ENCODE assay signal across 13 cellular contexts in the genomic region with DNA sequence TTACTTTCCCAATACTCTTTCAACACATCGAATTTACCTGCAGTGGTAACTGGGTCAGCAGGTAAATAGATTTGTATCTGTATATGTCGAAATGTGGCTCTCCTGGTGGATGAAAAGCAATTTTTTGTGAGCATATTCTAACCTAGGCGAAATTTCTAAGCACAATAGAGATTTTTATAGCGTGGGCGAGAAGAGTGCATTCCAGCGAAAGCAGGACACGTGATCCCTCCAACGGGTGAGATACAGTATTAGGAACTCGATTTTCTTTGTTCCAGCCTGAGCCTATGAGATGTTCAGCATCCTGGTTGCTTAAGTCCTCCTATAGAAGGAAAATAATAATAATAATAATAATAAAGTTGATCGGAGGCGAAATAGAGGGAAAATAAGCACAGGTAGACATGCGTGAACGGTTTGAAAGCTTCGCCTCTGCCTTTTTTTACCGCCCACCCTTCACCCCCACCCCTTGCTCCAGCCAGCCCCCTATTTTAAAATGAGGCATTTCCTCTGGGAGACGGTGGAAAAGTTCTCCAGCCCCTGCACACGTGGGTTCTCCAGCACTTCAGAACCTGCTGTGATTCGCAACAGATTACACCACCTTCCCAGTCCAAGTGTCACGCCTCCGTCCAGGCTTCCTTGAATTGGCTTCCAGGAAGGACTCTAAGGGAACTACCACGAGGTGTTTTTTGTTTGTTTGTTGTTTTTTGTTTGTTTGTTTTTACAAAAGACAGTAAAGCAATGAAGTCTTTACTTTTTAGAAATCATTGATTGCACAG. TPM values are rescaled to one million over a fixed set of nuclear protein-coding genes. Genes with fewer than 3 reads are reported as not detected.
DNase-seq lines count a peak whose midpoint lies in the region; ATAC-seq and TF ChIP-seq lines count a peak whose summit lies in the region.
"Had no signal": no experiment of that assay in that cellular context is flagged by ENCODE, and none has a peak within 500 bp of the region (broad histone marks: within the 10 kb centered on the region; RNA-seq: fewer than 3 reads in every experiment).

No MANE protein-coding gene starts in this region.

- H3K4me1 Mint-ChIP-seq in endothelial cell (ENCODE audit: unreplicated experiment), result peaks cover 18% of the 10 kb centered on the region
- H3K4me1 Mint-ChIP-seq in nephron, result peaks cover 26% of the 10 kb centered on the region
- peaks cover 8% of the 10 kb centered on the region for H3K4me1 Mint-ChIP-seq in type B pancreatic cell (ENCODE audit: unreplicated experiment)

- H3K27me3 ChIP-seq in left ventricle myocardium inferior (ENCODE audit: low read depth), result peaks cover 58% of the 10 kb centered on the region
- peaks cover 3 to 48% (median 20%) of the 10 kb centered on the region in 9 donors for H3K27me3 ChIP-seq in heart left ventricle
- H3K27me3 ChIP-seq in esophagus squamous epithelium, result peaks cover 0 to 54% (median 2%) of the 10 kb centered on the region in 4 donors
- H3K27me3 ChIP-seq in ascending aorta, result peaks cover 14% of the 10 kb centered on the region

- intact Hi-C loops in left ventricle myocardium inferior (cut with micrococcal nuclease), result no loop called here
- intact Hi-C loops in heart left ventricle (cut with DNase I), result loop anchor here in 1 of 10 donors (10.0 kb wide), 1 partner anchor 65 kb away; no protein-coding TSS in a partner anchor
- intact Hi-C loops in esophagus squamous epithelium (cut with DNase I), result no loop called here
- intact Hi-C loops in ascending aorta (cut with DNase I), result no loop called here

- DNase-seq in left ventricle myocardium inferior (no peak), heart left ventricle (no peak), endothelial cell (ENCODE audit: low spot score) (no peak), type B pancreatic cell (ENCODE audit: extremely low spot score, unreplicated experiment) (no peak), SIG-M5 (lab: John Stamatoyannopoulos, UW) (no peak), esophagus squamous epithelium (lab: John Stamatoyannopoulos, UW) (no peak), ascending aorta (ENCODE audit: low spot score in 2 of 2) (no peak)
- DNase-seq: activated CD4-positive, alpha-beta T cell treated with anti-CD3 and anti-CD28 coated beads, Interleukin-2, amount 50 U/mL, for 4 hours; activated naive CD8-positive, alpha-beta T cell treated with anti-CD3 and anti-CD28 coated beads, Interleukin-2, amount 10 ng/mL, durations not matched to agents 7 days and 5 days; stimulated activated CD4-positive, alpha-beta T cell treated with anti-CD3 and anti-CD28 coated beads, Interleukin-1b, Interleukin-23, amount 100 ng/mL, for 48 hours had no signal

- H3K36me3 ChIP-seq in left ventricle myocardium inferior (no peaks in the 10 kb centered on the region), heart left ventricle (no peaks in the 10 kb centered on the region), esophagus squamous epithelium (no peaks in the 10 kb centered on the region), ascending aorta (no peaks in the 10 kb centered on the region)

- H3K9me3 ChIP-seq in left ventricle myocardium inferior (replicated peaks) (no peaks in the 10 kb centered on the region), heart left ventricle (no peaks in the 10 kb centered on the region), esophagus squamous epithelium (no peaks in the 10 kb centered on the region), ascending aorta (no peaks in the 10 kb centered on the region)
- H3K9me3 ChIP-seq: mucosa of descending colon had no signal

- no peak for TF ChIP-seq POLR2A in heart left ventricle (IDR thresholded peaks at IDR 0.05)
- no peak for TF ChIP-seq POLR2A in esophagus squamous epithelium (IDR thresholded peaks at IDR 0.05)

- H3K36me3 Mint-ChIP-seq in endothelial cell (ENCODE audit: low read depth, unreplicated experiment), result peaks cover 5% of the 10 kb centered on the region
- H3K36me3 Mint-ChIP-seq in nephron (ENCODE audit: low read depth), result no peaks in the 10 kb centered on the region
- no peaks in the 10 kb centered on the region for H3K36me3 Mint-ChIP-seq in type B pancreatic cell
- H3K36me3 Mint-ChIP-seq: activated naive CD8-positive, alpha-beta T cell treated with anti-CD3 and anti-CD28 coated beads, Interleukin-2, amount 10 ng/mL, durations not matched to agents 7 days and 5 days had no signal

- H3K4me1 ChIP-seq in left ventricle myocardium inferior (peaks cover 25% of the 10 kb centered on the region), heart left ventricle (peaks cover 0 to 24% (median 0%) of the 10 kb centered on the region in 12 donors), esophagus squamous epithelium (peaks cover 4 to 35% (median 8%) of the 10 kb centered on the region in 3 donors), ascending aorta (peaks cover 6 to 13% of the 10 kb centered on the region in 2 donors)

- H3K4me3 ChIP-seq in left ventricle myocardium inferior (peak overlapping the region; percentile 70), heart left ventricle (peak overlapping the region in 4 of 12 donors; percentile 20 to 54 (median 50)), esophagus squamous epithelium (peak overlapping the region in 2 of 4 donors; percentile 46 to 54), ascending aorta (peak overlapping the region in 1 of 2 donors; percentile 70)
- H3K4me3 ChIP-seq: mucosa of descending colon had no signal

- no peak for ATAC-seq in heart left ventricle
- ATAC-seq: mucosa of descending colon had no signal

- peak overlapping the region; percentile 87 for H3K4me3 Mint-ChIP-seq in endothelial cell (ENCODE audit: unreplicated experiment)
- peak overlapping the region; percentile 89 to 99 (median 92) for H3K4me3 Mint-ChIP-seq in nephron
- peak overlapping the region; percentile 94 for H3K4me3 Mint-ChIP-seq in type B pancreatic cell
- H3K4me3 Mint-ChIP-seq: activated naive CD8-positive, alpha-beta T cell treated with anti-CD3 and anti-CD28 coated beads, Interleukin-2, amount 10 ng/mL, durations not matched to agents 7 days and 5 days had no signal

- WGBS in heart left ventricle, 4 donors, result 20 to 28% (median 24%) methylated on average over 21 of the region's 21 CpGs
- 42 to 43% methylated on average over 21 of the region's 21 CpGs for WGBS in esophagus squamous epithelium, 2 donors

- TF ChIP-seq CTCF in left ventricle myocardium inferior (IDR thresholded peaks at IDR 0.05; ENCODE audit: borderline replicate concordance) (no peak), heart left ventricle (IDR thresholded peaks at IDR 0.05) (no peak), endothelial cell (IDR thresholded peaks at IDR 0.05; ENCODE audit: unreplicated experiment) (no peak), nephron (IDR thresholded peaks at IDR 0.05; ENCODE audit: unreplicated experiment in 3 of 3) (no peak), type B pancreatic cell (conservative IDR thresholded peaks at IDR 0.05) (no peak), esophagus squamous epithelium (IDR thresholded peaks at IDR 0.05) (no peak), ascending aorta (IDR thresholded peaks at IDR 0.05) (no peak)

- H3K9me3 Mint-ChIP-seq in endothelial cell (ENCODE audit: unreplicated experiment) (no peaks in the 10 kb centered on the region), nephron (no peaks in the 10 kb centered on the region), type B pancreatic cell (no peaks in the 10 kb centered on the region)
- H3K9me3 Mint-ChIP-seq: activated naive CD8-positive, alpha-beta T cell treated with anti-CD3 and anti-CD28 coated beads, Interleukin-2, amount 10 ng/mL, durations not matched to agents 7 days and 5 days had no signal

- H3K27me3 Mint-ChIP-seq in endothelial cell (ENCODE audit: unreplicated experiment) (peaks cover 13% of the 10 kb centered on the region), nephron (ENCODE audit: low read depth) (peaks cover 75% of the 10 kb centered on the region), type B pancreatic cell (peaks cover 73% of the 10 kb centered on the region)

- no peak overlapping the region for H3K27ac Mint-ChIP-seq in endothelial cell (ENCODE audit: unreplicated experiment)
- H3K27ac Mint-ChIP-seq in nephron, result peak overlapping the region in 2 of 3 experiments; percentile 58 to 82
- peak overlapping the region; percentile 52 for H3K27ac Mint-ChIP-seq in type B pancreatic cell
- H3K27ac Mint-ChIP-seq: activated naive CD8-positive, alpha-beta T cell treated with anti-CD3 and anti-CD28 coated beads, Interleukin-2, amount 10 ng/mL, durations not matched to agents 7 days and 5 days had no signal

- no peak overlapping the region for H3K27ac ChIP-seq in left ventricle myocardium inferior (replicated peaks)
- H3K27ac ChIP-seq in heart left ventricle, result no peak overlapping the region
- no peak overlapping the region for H3K27ac ChIP-seq in esophagus squamous epithelium
- H3K27ac ChIP-seq in ascending aorta, result no peak overlapping the region

RNA-seq across cellular contexts. Expression of gene LRRC7, which starts 2.4 kb away (rescaled TPM):
- total RNA-seq in left ventricle myocardium inferior, result 0.44 TPM
- total RNA-seq in heart left ventricle, result 1 to 10 TPM in 2 of 9 donors, under 1 TPM in 7; 0.25 to 4.1 (median 0.54) TPM
- under 1 TPM in 1 of 2 donors, not detected in 1; 0.42 TPM for polyA plus RNA-seq in heart left ventricle
- total RNA-seq in endothelial cell (ENCODE audit: unreplicated experiment), result not detected
- 1.9 and 2.8 TPM in 2 replicates for total RNA-seq in type B pancreatic cell (ENCODE audit: low replicate concordance)
- under 1 TPM in 1 of 4 donors, not detected in 3; under 0.01 TPM for total RNA-seq in esophagus squamous epithelium
- total RNA-seq in ascending aorta, result not detected
- total RNA-seq: activated naive CD8-positive, alpha-beta T cell treated with anti-CD3 and anti-CD28 coated beads, Interleukin-2, amount 10 ng/mL, durations not matched to agents 7 days and 5 days; G401 had no signal
